10 cellular contexts compared by ENCODE assay signal in the genomic region with DNA sequence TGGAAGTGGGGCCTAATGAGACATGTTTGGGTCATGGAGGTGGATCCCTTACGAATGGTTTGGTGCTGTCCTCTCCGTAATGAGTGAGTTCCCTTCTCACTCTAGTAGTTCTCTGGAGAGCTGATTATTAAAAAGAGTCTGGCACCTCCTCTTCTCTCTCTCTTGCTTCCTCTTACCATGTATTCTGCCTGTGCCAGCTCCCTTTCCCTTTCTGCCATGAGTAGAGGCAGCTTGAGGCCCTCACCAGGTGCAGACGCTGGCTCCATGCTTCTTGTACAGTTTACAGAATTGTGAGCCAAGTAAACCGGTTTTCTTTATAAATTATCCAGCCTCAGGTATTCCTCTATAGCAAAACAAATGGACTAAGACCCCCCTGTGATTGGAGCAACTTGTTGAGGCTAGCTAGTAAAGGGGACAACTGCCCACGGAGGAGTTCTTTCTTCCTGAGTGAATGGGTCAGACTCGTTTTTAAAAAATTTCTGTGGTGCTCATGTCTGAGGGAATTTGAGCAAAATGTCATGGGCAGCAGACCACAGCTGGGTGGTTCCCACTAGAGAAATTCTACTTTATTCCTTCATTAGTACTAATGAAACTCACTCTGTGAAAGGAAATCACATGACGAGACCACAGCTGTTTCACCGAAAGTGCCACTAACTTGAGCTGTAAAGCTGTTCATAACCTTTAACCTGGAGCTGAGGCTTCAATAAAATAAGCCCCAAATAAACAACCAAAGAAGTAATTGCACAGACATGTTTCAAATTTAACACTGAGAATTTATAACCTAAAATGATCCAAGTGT.
DNase-seq lines count a peak whose midpoint lies in the region; ATAC-seq and TF ChIP-seq lines count a peak whose summit lies in the region.
"Had no signal": no experiment of that assay in that cellular context is flagged by ENCODE, and none has a peak within 500 bp of the region (broad histone marks: within the 10 kb centered on the region; RNA-seq: fewer than 3 reads in every experiment).

No MANE protein-coding gene starts in this region.

- H3K27ac ChIP-seq in SU-DHL-6 (ENCODE audit: low read depth, low read length): no peak overlapping the region

- no peak overlapping the region for H2AFZ ChIP-seq in SU-DHL-6 (ENCODE audit: low read depth, low read length, severe bottlenecking)

- H3K4me2 ChIP-seq in SU-DHL-6 (ENCODE audit: low read depth, low read length, poor library complexity, severe bottlenecking): peak overlapping the region; percentile 4

- no peaks in the 10 kb centered on the region for H3F3A ChIP-seq in SU-DHL-6 (ENCODE audit: insufficient read depth)

- no peak for TF ChIP-seq CTCF in SU-DHL-6 (IDR thresholded peaks at IDR 0.05; ENCODE audit: insufficient read depth, low read length, poor library complexity, severe bottlenecking)

- ATAC-seq in GM19328 (IDR thresholded peaks at IDR 0.05; ENCODE audit: unreplicated experiment) (peak; percentile 58), HG02973 (IDR thresholded peaks at IDR 0.05; ENCODE audit: unreplicated experiment) (peak; percentile 68)

- H3K27me3 ChIP-seq in SU-DHL-6 (ENCODE audit: low read length): no peaks in the 10 kb centered on the region

- H3K9ac ChIP-seq in SU-DHL-6 (ENCODE audit: low read length): no peak overlapping the region

- H3K36me3 ChIP-seq in SU-DHL-6 (ENCODE audit: low read length): no peaks in the 10 kb centered on the region

- no peaks in the 10 kb centered on the region for H3K9me3 ChIP-seq in SU-DHL-6 (ENCODE audit: insufficient read depth, low read length)

- no peak for DNase-seq in LoVo (ENCODE audit: low spot score)
- DNase-seq in putamen (ENCODE audit: low spot score): no peak
- no peak for DNase-seq in pons (ENCODE audit: low spot score)
- DNase-seq in ecto neural progenitor cell (ENCODE audit: low spot score): no peak
- DNase-seq: Calu3; effector CD8-positive, alpha-beta T cell had no signal

- H3K4me3 ChIP-seq in GM08714 (ENCODE audit: low read length) (peak overlapping the region; percentile 34; the same call in 1 of the 2 replicates), SU-DHL-6 (ENCODE audit: insufficient read depth, low read length, poor library complexity, severe bottlenecking) (no peak overlapping the region)

- H3K9me2 ChIP-seq in SU-DHL-6 (replicated peaks; ENCODE audit: insufficient read depth, low read length): no peaks in the 10 kb centered on the region

- H4K20me1 ChIP-seq in SU-DHL-6 (ENCODE audit: low read depth, low read length): no peaks in the 10 kb centered on the region

- H3K79me2 ChIP-seq in SU-DHL-6 (ENCODE audit: insufficient read depth, low read length): no peaks in the 10 kb centered on the region
